Comparison of ENCODE assay signal across 14 cellular contexts in genomic region chr21:34702341-34702807, GRCh38. TPM values are rescaled to one million over a fixed set of nuclear protein-coding genes. Genes with fewer than 3 reads are reported as not detected.
DNase-seq lines count a peak whose midpoint lies in the region; ATAC-seq and TF ChIP-seq lines count a peak whose summit lies in the region.
"Had no signal": no experiment of that assay in that cellular context is flagged by ENCODE, and none has a peak within 500 bp of the region (broad histone marks: within the 10 kb centered on the region; RNA-seq: fewer than 3 reads in every experiment).

No MANE protein-coding gene starts in this region.

- ATAC-seq in RWPE2 (ENCODE audit: low read depth) (peak; percentile 62), HG02610 (IDR thresholded peaks at IDR 0.05; ENCODE audit: unreplicated experiment) (no peak)
- ATAC-seq: activated T-cell treated with anti-CD3 and anti-CD28 coated beads, Interleukin-2, amount 50 U/mL, for 4 hours; WTC11 had no signal

- no peak overlapping the region for H3K27ac ChIP-seq in RWPE2 (ENCODE audit: poor library complexity, severe bottlenecking)
- H3K27ac ChIP-seq: KMS-11 had no signal

- peak; percentile 97 for DNase-seq in BJ (ENCODE audit: low read depth)
- DNase-seq in RWPE2 (ENCODE audit: low spot score): no peak
- peak; percentile 91 for DNase-seq in fibroblast of villous mesenchyme (ENCODE audit: low read depth)
- DNase-seq in skeletal muscle cell (ENCODE audit: low read depth): peak; percentile 69
- DNase-seq in NCI-H1930 (lab: John Stamatoyannopoulos, UW): no peak
- DNase-seq in SHP77 (lab: John Stamatoyannopoulos, UW): no peak
- DNase-seq in NCI-H1694 (lab: John Stamatoyannopoulos, UW): no peak
- DNase-seq: activated T-cell treated with anti-CD3 and anti-CD28 coated beads, Interleukin-2, amount 50 U/mL, for 4 hours; CD4-positive, alpha-beta memory T cell; RPMI8226; stimulated activated CD4-positive, alpha-beta T cell treated with anti-CD3 and anti-CD28 coated beads, Interleukin-4, amount 100 ng/mL, for 24 hours had no signal

- CTCF ChIA-PET in BJ (lab: Yijun Ruan, JAX): interaction anchor here (1.2 to 1.6 kb wide), 2 partner anchors 9 to 106 kb away, joined by 3 to 6 read pairs; no protein-coding TSS in a partner anchor

- POLR2A ChIA-PET in BJ (lab: Charles Lee): no interaction called here

- peaks cover 15% of the 10 kb centered on the region for H3K4me1 ChIP-seq in RWPE2 (ENCODE audit: insufficient read depth, poor library complexity, severe bottlenecking)

- no peaks in the 10 kb centered on the region for H3K9me3 ChIP-seq in RWPE2 (ENCODE audit: severe bottlenecking)

- H3K4me3 ChIP-seq in BJ (ENCODE audit: low read depth, low read length) (no peak overlapping the region), RWPE2 (ENCODE audit: severe bottlenecking) (no peak overlapping the region), fibroblast of villous mesenchyme (ENCODE audit: low read depth, low read length) (no peak overlapping the region), skeletal muscle cell (ENCODE audit: low read depth, low read length) (no peak overlapping the region)

- H3K27me3 ChIP-seq in BJ (ENCODE audit: control insufficient read depth, insufficient read depth, low read length): no peaks in the 10 kb centered on the region
- no peaks in the 10 kb centered on the region for H3K27me3 ChIP-seq in RWPE2 (ENCODE audit: insufficient read depth, poor library complexity, severe bottlenecking)

- H3K36me3 ChIP-seq in BJ (ENCODE audit: control insufficient read depth, insufficient read depth, low read length) (no peaks in the 10 kb centered on the region), RWPE2 (ENCODE audit: low read depth) (no peaks in the 10 kb centered on the region)

- TF ChIP-seq CTCF in BJ (IDR thresholded peaks at IDR 0.05; ENCODE audit: insufficient read depth, low read depth, low read length) (0 out of 2 replicates have a peak, but pooled peaks have one; percentile 10), RWPE2 (IDR thresholded peaks at IDR 0.05; ENCODE audit: poor library complexity, severe bottlenecking) (no peak), fibroblast of villous mesenchyme (IDR thresholded peaks at IDR 0.05; ENCODE audit: insufficient read depth, low read depth, low read length) (no peak)

RNA-seq across cellular contexts. Expression of gene CLIC6, which starts 33.6 kb away (rescaled TPM):
- polyA plus RNA-seq in BJ (2011; rRNA removed): 0.02 and 0.04 TPM in 2 replicates
- not detected in 2 replicates for polyA minus RNA-seq in BJ (2011; rRNA and poly(A)+ RNA removed)
- total RNA-seq in fibroblast of villous mesenchyme: under 0.01 TPM in 2 replicates

Comparison
In these comparisons a context has a peak if more than half of its experiments do, and no peak if none do; other contexts are left out.
1. DNase-seq: peak in BJ (single experiment), fibroblast of villous mesenchyme (single experiment) and skeletal muscle cell (single experiment); none in RWPE2 (single experiment), NCI-H1930 (0 of 2), SHP77 (0 of 2) and NCI-H1694 (single experiment).